8 cellular contexts compared by ENCODE assay signal in genomic region chrX:17738737-17739535, GRCh38. TPM values are rescaled to one million over a fixed set of nuclear protein-coding genes. Genes with fewer than 3 reads are reported as not detected.
DNase-seq lines count a peak whose midpoint lies in the region; ATAC-seq, FAIRE-seq and TF ChIP-seq lines count a peak whose summit lies in the region.

No MANE protein-coding gene starts in this region.

- FAIRE-seq in D721Med (lab: Jason Lieb, UNC) = no peak

- intact Hi-C loops in psoas muscle (cut with DNase I) = loop anchor here in 1 of 2 donors (10.0 kb wide), 1 partner anchor 1246 kb away; the partner anchor contains the start of gene PHKA2

- H3K27ac ChIP-seq in RWPE2 (ENCODE audit: poor library complexity, severe bottlenecking) (peak overlapping the region; percentile 76), psoas muscle (peak overlapping the region; percentile 84)

- ATAC-seq in RWPE2 (ENCODE audit: low read depth) (no peak), psoas muscle (no peak)

- peak; percentile 28 for DNase-seq in DMS114 treated with DMSO at 0.1 percent for 48 hours (lab: John Stamatoyannopoulos, UW; ENCODE audit: unreplicated experiment)
- DNase-seq in RWPE2 (ENCODE audit: low spot score) = no peak
- DNase-seq in epithelial cell of proximal tubule (ENCODE audit: low read depth) = no peak
- DNase-seq in psoas muscle = no peak
- DNase-seq in activated gamma-delta T cell treated with Interleukin-2 at 50 U/mL for 16 hours = no peak
- DNase-seq in stimulated activated CD4-positive, alpha-beta T cell treated with anti-CD3 and anti-CD28 coated beads, Interleukin-2, amount 100 ng/mL, for 24 hours = no peak
- DNase-seq in D721Med (ENCODE audit: insufficient read length, low spot score) = no peak
- DNase-seq in HPDE6-E6E7 (ENCODE audit: extremely low spot score) = no peak

- no peak for TF ChIP-seq CTCF in RWPE2 (IDR thresholded peaks at IDR 0.05; ENCODE audit: poor library complexity, severe bottlenecking)
- TF ChIP-seq CTCF in epithelial cell of proximal tubule (conservative IDR thresholded peaks at IDR 0.05; ENCODE audit: low read depth, low read length) = no peak
- TF ChIP-seq CTCF in psoas muscle (IDR thresholded peaks at IDR 0.05) = no peak
- no peak for TF ChIP-seq CTCF in D721Med (IDR thresholded peaks at IDR 0.05; ENCODE audit: insufficient read depth, missing control alignments)

- H3K27me3 ChIP-seq in RWPE2 (ENCODE audit: insufficient read depth, poor library complexity, severe bottlenecking) = no peaks in the 10 kb centered on the region
- H3K27me3 ChIP-seq in psoas muscle (ENCODE audit: insufficient read depth in 3 of 3, low read length in 2 of 3) = peaks cover 0 to 3% (median 0%) of the 10 kb centered on the region in 3 donors

- 34 to 52% (median 47%) methylated on average over 6 of the region's 6 CpGs for WGBS in psoas muscle, 3 donors

- H3K4me3 ChIP-seq in RWPE2 (ENCODE audit: severe bottlenecking) = peak overlapping the region; percentile 83
- peak overlapping the region; percentile 78 for H3K4me3 ChIP-seq in epithelial cell of proximal tubule (ENCODE audit: low read depth, low read length)
- H3K4me3 ChIP-seq in psoas muscle = peak overlapping the region; percentile 68

- H3K4me1 ChIP-seq in RWPE2 (ENCODE audit: insufficient read depth, poor library complexity, severe bottlenecking) (peaks cover 5% of the 10 kb centered on the region), psoas muscle (peaks cover 9% of the 10 kb centered on the region)

- H3K36me3 ChIP-seq in RWPE2 (ENCODE audit: low read depth) = no peaks in the 10 kb centered on the region
- H3K36me3 ChIP-seq in psoas muscle (ENCODE audit: insufficient read depth in 1 of 2, low read depth in 1 of 2) = no peaks in the 10 kb centered on the region

- no peaks in the 10 kb centered on the region for H3K9me3 ChIP-seq in RWPE2 (ENCODE audit: severe bottlenecking)
- no peaks in the 10 kb centered on the region for H3K9me3 ChIP-seq in psoas muscle

RNA-seq across cellular contexts. Expression of gene SCML1, which starts 1.6 kb away (rescaled TPM):
- total RNA-seq in epithelial cell of proximal tubule (4.4 and 6.8 TPM in 2 replicates), psoas muscle (10 to 100 TPM in 2 of 4 donors, 1 to 10 TPM in 2; 7.4 to 13.5 (median 9.5) TPM)
- polyA plus RNA-seq in psoas muscle = 10 to 100 TPM in 2 of 3 donors, 1 to 10 TPM in 1; 9.4 to 17.2 (median 11.4) TPM
